1 cellular context compared by ENCODE assay signal in the genomic region with DNA sequence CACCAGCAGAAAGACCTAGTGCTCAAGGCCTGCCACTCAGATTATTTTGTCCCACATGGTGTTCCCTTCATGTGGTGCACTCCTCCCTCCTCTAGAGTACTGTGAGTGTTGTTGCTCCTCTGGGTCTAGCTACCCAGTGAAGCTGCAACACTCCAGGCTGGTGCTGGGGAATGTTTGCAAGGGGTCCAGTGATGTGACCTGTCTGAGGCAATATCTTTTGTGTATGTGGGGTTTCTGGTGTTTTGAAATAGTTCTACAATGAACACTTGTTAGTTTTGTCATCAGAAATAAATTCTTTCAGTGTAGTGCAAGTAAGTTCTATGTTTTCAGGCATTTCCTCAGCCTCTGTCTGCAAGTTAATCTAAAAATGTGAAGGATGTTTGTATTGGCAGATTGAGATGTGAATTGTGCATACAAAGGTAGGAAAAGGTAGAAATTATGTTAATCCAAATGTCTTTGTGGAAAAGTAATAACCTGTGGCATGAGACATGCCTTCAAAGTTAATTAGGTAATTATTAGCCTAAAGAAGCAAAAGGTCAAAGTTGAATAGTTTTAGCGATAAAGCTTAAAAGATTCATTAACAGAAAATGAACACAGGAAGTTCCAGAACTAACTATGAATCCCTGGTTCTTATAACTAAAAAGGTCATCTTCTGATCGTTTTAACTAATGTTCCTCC.
A peak's percentile ranks its signal among the peaks of the same experiment; 100 is the strongest.
TF ChIP-seq lines count a peak whose summit lies in the region.

No MANE protein-coding gene starts in this region.

TF ChIP-seq in liver, 16 proteins besides CTCF, POLR2A, EP300 and RAD21 (continued from another document):
- TF ChIP-seq REST (IDR thresholded peaks at IDR 0.05) (peak; percentile 52), FOXA2 (IDR thresholded peaks at IDR 0.05) (peak; percentile 44)
- TF ChIP-seq, protein P1, sequence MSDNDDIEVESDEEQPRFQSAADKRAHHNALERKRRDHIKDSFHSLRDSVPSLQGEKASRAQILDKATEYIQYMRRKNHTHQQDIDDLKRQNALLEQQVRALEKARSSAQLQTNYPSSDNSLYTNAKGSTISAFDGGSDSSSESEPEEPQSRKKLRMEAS (IDR thresholded peaks at IDR 0.05) = peak; percentile 29
